In the genomic region with DNA sequence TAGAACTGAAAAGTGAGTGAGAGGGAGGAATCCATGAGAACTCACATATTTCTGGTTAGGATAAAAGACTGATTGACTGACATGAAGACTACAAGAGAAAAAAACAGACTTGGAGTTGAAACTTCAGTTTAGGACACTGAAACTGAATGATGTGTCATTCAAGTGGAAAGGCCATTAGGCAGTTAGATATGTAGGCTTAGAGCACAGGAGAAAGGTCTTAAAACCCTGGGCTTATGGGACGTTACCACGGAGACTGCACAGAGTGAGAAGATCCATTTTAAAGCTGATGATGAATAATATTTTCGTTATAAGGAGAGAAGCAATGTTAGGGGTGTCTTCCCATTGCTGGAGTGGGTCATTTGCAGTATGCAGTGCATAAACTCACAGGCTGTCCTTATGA, we compare ENCODE assay signal across 1 cellular context.
TF ChIP-seq lines count a peak whose summit lies in the region.

No MANE protein-coding gene starts in this region.

TF ChIP-seq in HCT116, 20 proteins besides CTCF, POLR2A, EP300 and RAD21 (continued from another document):
- TF ChIP-seq, protein P1, sequence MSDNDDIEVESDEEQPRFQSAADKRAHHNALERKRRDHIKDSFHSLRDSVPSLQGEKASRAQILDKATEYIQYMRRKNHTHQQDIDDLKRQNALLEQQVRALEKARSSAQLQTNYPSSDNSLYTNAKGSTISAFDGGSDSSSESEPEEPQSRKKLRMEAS (IDR thresholded peaks at IDR 0.05) = no peak
- no peak for TF ChIP-seq EZH2 (IDR thresholded peaks at IDR 0.05)
- TF ChIP-seq TCF7L2 (IDR thresholded peaks at IDR 0.05; ENCODE audit: borderline replicate concordance, extremely low read depth, insufficient read depth, insufficient read length) = no peak
- TF ChIP-seq EGR1 (IDR thresholded peaks at IDR 0.05; ENCODE audit: low read depth) = no peak
- TF ChIP-seq CBX3 (IDR thresholded peaks at IDR 0.05; ENCODE audit: low read depth) = no peak
- no peak for TF ChIP-seq CEBPB (IDR thresholded peaks at IDR 0.05; ENCODE audit: low read depth)
- TF ChIP-seq ELF1 (IDR thresholded peaks at IDR 0.05; ENCODE audit: borderline replicate concordance, low read depth) = no peak
TF ChIP-seq in HCT116: peak in this region for 0.
